Comparison of ENCODE assay signal across 15 cellular contexts in the genomic region with DNA sequence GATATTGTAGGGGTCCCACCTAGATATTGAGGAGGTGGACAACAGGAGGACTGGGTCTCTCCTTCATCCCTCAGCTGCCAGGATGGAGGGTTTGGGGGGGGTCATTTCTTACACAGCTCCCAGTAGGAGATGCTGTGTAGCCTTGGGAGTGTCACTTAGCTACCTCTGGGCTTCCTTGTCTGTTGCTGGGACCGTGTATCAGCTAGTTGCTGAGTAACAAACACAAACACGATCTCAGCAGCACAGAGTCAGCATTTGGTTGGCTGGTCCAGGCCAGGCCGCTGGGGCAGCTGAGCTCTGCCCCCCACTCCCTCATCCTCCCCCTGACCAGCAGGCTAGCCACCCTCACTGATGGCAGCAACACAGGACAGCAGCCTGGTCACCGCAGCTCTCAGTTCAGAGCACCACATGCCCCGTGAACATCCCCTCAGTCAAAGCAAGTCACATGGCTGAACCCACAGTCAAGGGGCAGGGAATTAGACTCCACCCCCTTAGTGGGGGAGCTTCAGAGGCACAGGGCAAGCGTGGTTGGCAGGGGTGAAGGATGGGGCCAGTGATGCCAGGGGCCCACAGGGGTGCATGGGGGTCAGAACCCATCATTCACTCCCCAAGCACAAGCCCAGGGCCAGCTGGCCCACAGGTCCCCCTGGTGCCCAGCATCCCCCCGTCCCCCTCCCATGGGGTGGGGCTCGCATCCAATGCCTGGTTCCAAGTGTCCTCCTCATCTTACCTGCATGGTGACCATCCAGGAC.
DNase-seq lines count a peak whose midpoint lies in the region; ATAC-seq and TF ChIP-seq lines count a peak whose summit lies in the region.
"Had no signal": no experiment of that assay in that cellular context is flagged by ENCODE, and none has a peak within 500 bp of the region (broad histone marks: within the 10 kb centered on the region; RNA-seq: fewer than 3 reads in every experiment).

No MANE protein-coding gene starts in this region.

- H3K4me1 Mint-ChIP-seq in chondrocyte (ENCODE audit: low read depth) (peaks cover 30% of the 10 kb centered on the region), type B pancreatic cell (ENCODE audit: unreplicated experiment) (peaks cover 4% of the 10 kb centered on the region), WTC11 (peaks cover 16% of the 10 kb centered on the region)

- DNase-seq in activated CD8-positive, alpha-beta memory T cell treated with anti-CD3 and anti-CD28 coated beads, Interleukin-2, amount 50 U/mL, for 48 hours = peak; percentile 20
- DNase-seq in activated CD8-positive, alpha-beta memory T cell treated with anti-CD3 and anti-CD28 coated beads for 24 hours = no peak
- DNase-seq in chondrocyte (ENCODE audit: low spot score) (peak; percentile 60), mesenteric fat pad (ENCODE audit: low spot score) (peak; percentile 65), type B pancreatic cell (ENCODE audit: extremely low spot score, unreplicated experiment) (peak; percentile 60), NCI-H526 (lab: John Stamatoyannopoulos, UW) (no peak), WTC11 (ENCODE audit: low spot score) (no peak)
- DNase-seq: 8988T, GF-D8, GOT3, KBM-7, NCI-H226, NCI-H774, PC-9 had no signal

- POLR2A ChIA-PET in WTC11 (lab: Charles Lee) = no interaction called here

- peaks cover 5% of the 10 kb centered on the region for H3K27me3 Mint-ChIP-seq in chondrocyte (ENCODE audit: low read depth)
- peaks cover 10% of the 10 kb centered on the region for H3K27me3 Mint-ChIP-seq in type B pancreatic cell
- H3K27me3 Mint-ChIP-seq in WTC11 (ENCODE audit: low read depth) = no peaks in the 10 kb centered on the region

- H3K9me3 Mint-ChIP-seq in chondrocyte (ENCODE audit: low read depth) (no peaks in the 10 kb centered on the region), type B pancreatic cell (no peaks in the 10 kb centered on the region), WTC11 (no peaks in the 10 kb centered on the region)

- no peak overlapping the region for H3K27ac Mint-ChIP-seq in chondrocyte (ENCODE audit: unreplicated experiment)
- H3K27ac Mint-ChIP-seq in type B pancreatic cell = no peak overlapping the region
- no peak overlapping the region for H3K27ac Mint-ChIP-seq in WTC11

- no peak for ATAC-seq in activated CD4-positive, CD25-positive, alpha-beta regulatory T cell treated with anti-CD3 and anti-CD28 coated beads, Interleukin-2, amount 50 U/mL, for 24 hours
- ATAC-seq in WTC11 = no peak

- CTCF ChIA-PET in WTC11 (lab: Charles Lee) = interaction anchor here (1.8 kb wide), 1 partner anchor 21 kb away, joined by 6 read pairs; no protein-coding TSS in a partner anchor

- TF ChIP-seq CTCF in chondrocyte (IDR thresholded peaks at IDR 0.05) = no peak
- no peak for TF ChIP-seq CTCF in type B pancreatic cell (conservative IDR thresholded peaks at IDR 0.05)
- TF ChIP-seq CTCF in WTC11 (IDR thresholded peaks at IDR 0.05) = no peak

- H3K4me3 Mint-ChIP-seq in chondrocyte (ENCODE audit: unreplicated experiment) (no peak overlapping the region), type B pancreatic cell (no peak overlapping the region), WTC11 (no peak overlapping the region)

- H3K36me3 Mint-ChIP-seq in chondrocyte (ENCODE audit: low read depth) (no peaks in the 10 kb centered on the region), type B pancreatic cell (no peaks in the 10 kb centered on the region), WTC11 (no peaks in the 10 kb centered on the region; the same call in 1 of the 2 replicates)

TF ChIP-seq in WTC11, 78 proteins besides CTCF, POLR2A, EP300 and RAD21:
- TF ChIP-seq KAT7 (CRISPR knock-in tag; IDR thresholded peaks at IDR 0.05; ENCODE audit: borderline replicate concordance) (no peak), CBFB (CRISPR knock-in tag; IDR thresholded peaks at IDR 0.05; ENCODE audit: low read depth) (no peak), ATF2 (CRISPR knock-in tag; IDR thresholded peaks at IDR 0.05; ENCODE audit: borderline replicate concordance, low read depth) (no peak), E2F5 (CRISPR knock-in tag; IDR thresholded peaks at IDR 0.05) (no peak), PRRX2 (CRISPR knock-in tag; IDR thresholded peaks at IDR 0.05) (no peak), SP1 (CRISPR knock-in tag; conservative IDR thresholded peaks at IDR 0.05) (no peak), ZNF232 (CRISPR knock-in tag; IDR thresholded peaks at IDR 0.05) (no peak)
- TF ChIP-seq, protein P1, sequence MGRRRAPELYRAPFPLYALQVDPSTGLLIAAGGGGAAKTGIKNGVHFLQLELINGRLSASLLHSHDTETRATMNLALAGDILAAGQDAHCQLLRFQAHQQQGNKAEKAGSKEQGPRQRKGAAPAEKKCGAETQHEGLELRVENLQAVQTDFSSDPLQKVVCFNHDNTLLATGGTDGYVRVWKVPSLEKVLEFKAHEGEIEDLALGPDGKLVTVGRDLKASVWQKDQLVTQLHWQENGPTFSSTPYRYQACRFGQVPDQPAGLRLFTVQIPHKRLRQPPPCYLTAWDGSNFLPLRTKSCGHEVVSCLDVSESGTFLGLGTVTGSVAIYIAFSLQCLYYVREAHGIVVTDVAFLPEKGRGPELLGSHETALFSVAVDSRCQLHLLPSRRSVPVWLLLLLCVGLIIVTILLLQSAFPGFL (CRISPR knock-in tag; IDR thresholded peaks at IDR 0.05; ENCODE audit: borderline replicate concordance) = no peak
- TF ChIP-seq, protein P2, sequence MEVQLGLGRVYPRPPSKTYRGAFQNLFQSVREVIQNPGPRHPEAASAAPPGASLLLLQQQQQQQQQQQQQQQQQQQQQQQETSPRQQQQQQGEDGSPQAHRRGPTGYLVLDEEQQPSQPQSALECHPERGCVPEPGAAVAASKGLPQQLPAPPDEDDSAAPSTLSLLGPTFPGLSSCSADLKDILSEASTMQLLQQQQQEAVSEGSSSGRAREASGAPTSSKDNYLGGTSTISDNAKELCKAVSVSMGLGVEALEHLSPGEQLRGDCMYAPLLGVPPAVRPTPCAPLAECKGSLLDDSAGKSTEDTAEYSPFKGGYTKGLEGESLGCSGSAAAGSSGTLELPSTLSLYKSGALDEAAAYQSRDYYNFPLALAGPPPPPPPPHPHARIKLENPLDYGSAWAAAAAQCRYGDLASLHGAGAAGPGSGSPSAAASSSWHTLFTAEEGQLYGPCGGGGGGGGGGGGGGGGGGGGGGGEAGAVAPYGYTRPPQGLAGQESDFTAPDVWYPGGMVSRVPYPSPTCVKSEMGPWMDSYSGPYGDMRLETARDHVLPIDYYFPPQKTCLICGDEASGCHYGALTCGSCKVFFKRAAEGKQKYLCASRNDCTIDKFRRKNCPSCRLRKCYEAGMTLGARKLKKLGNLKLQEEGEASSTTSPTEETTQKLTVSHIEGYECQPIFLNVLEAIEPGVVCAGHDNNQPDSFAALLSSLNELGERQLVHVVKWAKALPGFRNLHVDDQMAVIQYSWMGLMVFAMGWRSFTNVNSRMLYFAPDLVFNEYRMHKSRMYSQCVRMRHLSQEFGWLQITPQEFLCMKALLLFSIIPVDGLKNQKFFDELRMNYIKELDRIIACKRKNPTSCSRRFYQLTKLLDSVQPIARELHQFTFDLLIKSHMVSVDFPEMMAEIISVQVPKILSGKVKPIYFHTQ (CRISPR knock-in tag; IDR thresholded peaks at IDR 0.05) = no peak
- TF ChIP-seq, protein P3, sequence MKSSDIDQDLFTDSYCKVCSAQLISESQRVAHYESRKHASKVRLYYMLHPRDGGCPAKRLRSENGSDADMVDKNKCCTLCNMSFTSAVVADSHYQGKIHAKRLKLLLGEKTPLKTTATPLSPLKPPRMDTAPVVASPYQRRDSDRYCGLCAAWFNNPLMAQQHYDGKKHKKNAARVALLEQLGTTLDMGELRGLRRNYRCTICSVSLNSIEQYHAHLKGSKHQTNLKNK (CRISPR knock-in tag; IDR thresholded peaks at IDR 0.05) = no peak
TF ChIP-seq in WTC11: peak in this region for 0.

Comparison
In these comparisons a context has a peak if more than half of its experiments do, and no peak if none do; other contexts are left out.
1. DNase-seq: peak in activated CD8-positive, alpha-beta memory T cell treated with anti-CD3 and anti-CD28 coated beads, Interleukin-2, amount 50 U/mL, for 48 hours (single experiment), chondrocyte (single experiment), mesenteric fat pad (single experiment) and type B pancreatic cell (single experiment); none in activated CD8-positive, alpha-beta memory T cell treated with anti-CD3 and anti-CD28 coated beads for 24 hours (single experiment), NCI-H526 (0 of 2) and WTC11 (single experiment).